Comparison of ENCODE assay signal across 8 cellular contexts in genomic region chr22:30969532-30970355, GRCh38. TPM values are rescaled to one million over a fixed set of nuclear protein-coding genes. Genes with fewer than 3 reads are reported as not detected.
A peak's percentile ranks its signal among the peaks of the same experiment; 100 is the strongest.
DNase-seq lines count a peak whose midpoint lies in the region; ATAC-seq and TF ChIP-seq lines count a peak whose summit lies in the region.

No MANE protein-coding gene starts in this region.

- peaks cover 12% of the 10 kb centered on the region for H3K9me3 ChIP-seq in iPS-18c (ENCODE audit: control insufficient read depth, insufficient read depth, low read length)

- TF ChIP-seq POLR2A in GM18526 (IDR thresholded peaks at IDR 0.05; ENCODE audit: extremely low read depth, insufficient read length) = peak; percentile 19

- TF ChIP-seq CTCF in AG04449 (IDR thresholded peaks at IDR 0.05; ENCODE audit: insufficient read depth, low read length, missing control alignments) = no peak
- TF ChIP-seq CTCF in astrocyte of the cerebellum (IDR thresholded peaks at IDR 0.05; ENCODE audit: low read depth, low read length, missing control alignments) = no peak

- POLR2A ChIA-PET in AG04449 (lab: Yijun Ruan, JAX) = interaction anchor here (0.6 to 3.2 kb wide), 9 partner anchors 9 to 138 kb away, joined by 3 to 25 read pairs (median 5); partner anchors contain the start of genes SELENOM and SMTN

- DNase-seq in AG04449 (ENCODE audit: low read depth, low spot score) (no peak), RPMI7951 (ENCODE audit: low read depth) (peak; percentile 35), astrocyte of the cerebellum (ENCODE audit: low read depth) (peak; percentile 3), superior temporal gyrus (ENCODE audit: extremely low spot score) (no peak)
- peak; percentile 10 to 20 (median 14) for DNase-seq in stimulated activated CD4-positive, alpha-beta T cell treated with anti-CD3 and anti-CD28 coated beads, Interleukin-12 subunit alpha, Interleukin-12 subunit beta, amount 100 ng/mL, for 48 hours (ENCODE audit: low read depth in 2 of 3, low spot score in 1 of 3)

- CTCF ChIA-PET in AG04449 (lab: Yijun Ruan, JAX) = interaction anchor here (0.7 to 5.7 kb wide), 10 partner anchors 8 to 261 kb away, joined by 3 to 57 read pairs (median 6); partner anchors contain the start of gene SMTN

- in situ Hi-C loops in astrocyte of the cerebellum (cut with HindIII; ENCODE audit: low sequenced_read_pairs) = no loop called here

- H3K4me3 ChIP-seq in AG04449 (ENCODE audit: low read depth, low read length) = peak overlapping the region; percentile 73
- peak overlapping the region; percentile 81 for H3K4me3 ChIP-seq in astrocyte of the cerebellum (ENCODE audit: low read depth, low read length)
- peak overlapping the region; percentile 84 for H3K4me3 ChIP-seq in iPS-18c (ENCODE audit: insufficient read depth, low read depth, low read length)

- ATAC-seq in HG03066 (IDR thresholded peaks at IDR 0.05; ENCODE audit: low read depth, unreplicated experiment) = peak; percentile 22

RNA-seq across cellular contexts. Expression of gene TUG1, which starts 0.7 kb away (rescaled TPM):
- total RNA-seq in RPMI7951 (2014; rRNA removed; shearing (Covaris generic)) = 26.7 and 41.8 TPM in 2 replicates

RNA-seq across cellular contexts. Expression of gene MORC2, which starts 1.2 kb away (rescaled TPM):
- 7.1 and 8.8 TPM in 2 replicates for total RNA-seq in RPMI7951 (2014; rRNA removed; shearing (Covaris generic))

Comparison
In these comparisons a context has a peak if more than half of its experiments do, and no peak if none do; other contexts are left out.
1. DNase-seq: peak in RPMI7951 (single experiment), astrocyte of the cerebellum (single experiment) and stimulated activated CD4-positive, alpha-beta T cell treated with anti-CD3 and anti-CD28 coated beads, Interleukin-12 subunit alpha, Interleukin-12 subunit beta, amount 100 ng/mL, for 48 hours (3 of 3); none in AG04449 (single experiment) and superior temporal gyrus (single experiment).
2. Peak in every context shown above with its lines, with median percentiles within 50 percentile points of each other: H3K4me3 ChIP-seq.